In the genomic region with DNA sequence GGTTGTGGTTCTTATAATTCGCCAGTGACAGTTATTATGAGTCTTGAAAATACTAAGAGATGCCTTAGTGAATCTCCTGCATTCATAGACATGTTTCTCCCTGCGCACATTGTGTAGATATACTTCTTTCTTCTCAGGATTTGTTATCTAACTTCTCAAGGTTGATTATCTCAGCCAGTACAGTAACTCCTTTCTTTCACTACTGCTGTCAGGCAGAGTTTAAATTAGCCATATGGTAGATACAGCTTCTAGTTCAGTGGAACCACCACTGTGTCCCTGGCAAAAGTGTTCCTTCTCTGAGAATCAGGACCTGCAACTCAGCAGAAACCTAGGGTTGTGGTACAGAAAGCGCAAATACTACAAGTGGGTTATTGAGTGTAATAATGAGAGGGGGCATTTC, we compare ENCODE assay signal across 28 cellular contexts.
"Had no signal": no experiment of that assay in that cellular context is flagged by ENCODE, and none has a peak within 500 bp of the region (broad histone marks: within the 10 kb centered on the region; RNA-seq: fewer than 3 reads in every experiment).

No MANE protein-coding gene starts in this region.

- H3K27ac Mint-ChIP-seq: dendritic cell treated with granulocyte-macrophage colony-stimulating factor and Interleukin-4, amounts not matched to agents 40 ng/mL and 50 ng/mL, for 4 days; effector memory CD8-positive, alpha-beta T cell; endodermal cell had no signal

- DNase-seq: colonic mucosa; cortex of kidney; dermis blood vessel endothelial cell; dorsolateral prefrontal cortex; effector CD4-positive, alpha-beta T cell; effector CD8-positive, alpha-beta T cell; effector memory CD4-positive, alpha-beta T cell; effector memory CD8-positive, alpha-beta T cell; endodermal cell; esophagus squamous epithelium; foreskin fibroblast; foreskin keratinocyte; foreskin melanocyte; gastrocnemius medialis; glutamatergic neuron; head of caudate nucleus; heart left ventricle; heart right ventricle had no signal

- H3K27me3 ChIP-seq: colonic mucosa, dorsolateral prefrontal cortex, esophagus muscularis mucosa, esophagus squamous epithelium, foreskin keratinocyte, gastrocnemius medialis, gastroesophageal sphincter, heart left ventricle, heart right ventricle, hepatocyte had no signal

- H3K4me1 Mint-ChIP-seq: endodermal cell had no signal

- H3K36me3 ChIP-seq: colonic mucosa, esophagus muscularis mucosa, esophagus squamous epithelium, gastrocnemius medialis, gastroesophageal sphincter, heart left ventricle, heart right ventricle had no signal

- H3K4me1 ChIP-seq: colonic mucosa, esophagus muscularis mucosa, esophagus squamous epithelium, foreskin keratinocyte, gastrocnemius medialis, gastroesophageal sphincter, heart left ventricle, heart right ventricle had no signal

- FAIRE-seq: endometrium, endothelial cell of umbilical vein, frontal cortex had no signal

- H3K4me3 Mint-ChIP-seq: dendritic cell treated with granulocyte-macrophage colony-stimulating factor and Interleukin-4, amounts not matched to agents 40 ng/mL and 50 ng/mL, for 4 days; effector memory CD8-positive, alpha-beta T cell; endodermal cell had no signal

- H3K27ac ChIP-seq: colonic mucosa, coronary artery, dorsolateral prefrontal cortex, epithelial cell of prostate, esophagus muscularis mucosa, esophagus squamous epithelium, foreskin keratinocyte, gastrocnemius medialis, gastroesophageal sphincter, heart left ventricle, heart right ventricle, hepatocyte had no signal

- H3K9me3 ChIP-seq: colonic mucosa, esophagus muscularis mucosa, esophagus squamous epithelium, gastrocnemius medialis, gastroesophageal sphincter, heart left ventricle, heart right ventricle had no signal

- H3K4me3 ChIP-seq: colonic mucosa, coronary artery, dorsolateral prefrontal cortex, esophagus muscularis mucosa, esophagus squamous epithelium, gastrocnemius medialis, gastroesophageal sphincter, heart left ventricle, heart right ventricle, hepatocyte had no signal

- H3K79me2 ChIP-seq: hepatocyte had no signal

- ATAC-seq: effector memory CD8-positive, alpha-beta T cell; esophagus mucosa; foreskin keratinocyte; gastrocnemius medialis; gastroesophageal sphincter; heart left ventricle; heart right ventricle had no signal

- H3K4me2 ChIP-seq: hepatocyte had no signal

- H3K27me3 Mint-ChIP-seq: dendritic cell treated with granulocyte-macrophage colony-stimulating factor and Interleukin-4, amounts not matched to agents 40 ng/mL and 50 ng/mL, for 4 days had no signal

- H2AFZ ChIP-seq: hepatocyte had no signal
